ENCODE assay signal across 21 cellular contexts in the genomic region with DNA sequence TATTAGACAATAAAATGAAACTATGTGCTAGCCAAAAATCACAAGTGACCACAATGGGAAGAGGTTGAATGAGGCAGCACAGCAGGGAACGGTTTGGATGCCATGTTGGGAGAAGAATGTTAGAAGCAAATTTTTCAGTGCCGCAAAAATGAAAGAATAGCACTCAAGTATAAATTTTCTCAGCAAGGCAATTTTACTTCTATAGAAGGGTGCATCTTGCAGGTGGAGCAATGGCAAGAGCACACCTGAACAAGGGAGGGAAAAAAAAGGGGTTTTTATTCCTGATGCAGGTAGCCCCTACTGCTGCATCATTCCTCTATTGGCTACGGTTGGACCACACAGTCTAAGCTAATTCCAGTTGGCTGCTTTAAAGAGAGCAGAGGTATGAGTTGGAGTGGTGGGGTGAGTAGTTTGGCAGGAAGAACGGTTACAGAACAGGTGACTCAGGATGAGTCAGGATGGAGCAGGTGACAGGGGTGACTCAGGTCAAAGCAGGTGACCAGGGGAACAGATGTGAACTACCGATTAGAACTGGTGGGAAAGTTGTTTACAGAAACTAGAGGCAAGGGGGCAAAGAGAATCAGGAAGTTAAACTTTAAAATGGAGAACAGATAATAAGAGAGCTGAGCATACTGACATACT.
DNase-seq lines count a peak whose midpoint lies in the region; ATAC-seq, FAIRE-seq and TF ChIP-seq lines count a peak whose summit lies in the region.
"Had no signal": no experiment of that assay in that cellular context is flagged by ENCODE, and none has a peak within 500 bp of the region (broad histone marks: within the 10 kb centered on the region; RNA-seq: fewer than 3 reads in every experiment).

No MANE protein-coding gene starts in this region.

- H4K8ac ChIP-seq in mesendoderm (ENCODE audit: low read depth, low read length) = no peak overlapping the region

- no peaks in the 10 kb centered on the region for H4K20me1 ChIP-seq in K562 (replicated peaks; ENCODE audit: control insufficient read depth, insufficient read depth, low read length)

- H3K4me2 ChIP-seq in K562 (ENCODE audit: insufficient read depth, low read length) (no peak overlapping the region), mesendoderm (ENCODE audit: low read length) (no peak overlapping the region)

- no peak for TF ChIP-seq POLR2A in K562 (conservative IDR thresholded peaks at IDR 0.05)

- no peak for TF ChIP-seq EP300 in K562 (IDR thresholded peaks at IDR 0.05; ENCODE audit: low read length)

- ATAC-seq in K562 = no peak
- no peak for ATAC-seq in HG03432 (IDR thresholded peaks at IDR 0.05; ENCODE audit: unreplicated experiment)
- ATAC-seq in effector memory CD8-positive, alpha-beta T cell (replicated peaks) = no peak
- ATAC-seq: CD8-positive, alpha-beta T cell had no signal

- no peaks in the 10 kb centered on the region for H3K36me3 ChIP-seq in HEK293 (ENCODE audit: control insufficient read depth in 2 of 2, insufficient read depth in 1 of 2, low read length in 2 of 2)
- no peaks in the 10 kb centered on the region for H3K36me3 ChIP-seq in K562 (ENCODE audit: control insufficient read depth, insufficient read depth, low read length)
- H3K36me3 ChIP-seq in mesendoderm (ENCODE audit: control insufficient read depth, insufficient read depth, low read length) = no peaks in the 10 kb centered on the region
- H3K36me3 ChIP-seq: BE2C, MG63, Peyer's patch had no signal

- H3K27ac Mint-ChIP-seq in progenitor cell of endocrine pancreas = no peak overlapping the region
- H3K27ac Mint-ChIP-seq in effector memory CD8-positive, alpha-beta T cell = no peak overlapping the region
- H3K27ac Mint-ChIP-seq: CD8-positive, alpha-beta T cell had no signal

- no peak for TF ChIP-seq RAD21 in K562 (CRISPR knock-in tag; conservative IDR thresholded peaks at IDR 0.05 in 1 of 2, IDR thresholded peaks at IDR 0.05 in 1 of 2)

- no peak for FAIRE-seq in K562 (lab: Jason Lieb, UNC)

- no peaks in the 10 kb centered on the region for H3K27me3 Mint-ChIP-seq in progenitor cell of endocrine pancreas
- H3K27me3 Mint-ChIP-seq in effector memory CD8-positive, alpha-beta T cell = peaks cover 0 to 11% of the 10 kb centered on the region in 2 donors

- H3K23ac ChIP-seq in mesendoderm (ENCODE audit: low read length) = no peak overlapping the region

- H3K27me3 ChIP-seq in K562 (ENCODE audit: control insufficient read depth in 2 of 2, insufficient read depth in 2 of 2, low read length in 2 of 2) (no peaks in the 10 kb centered on the region), mesendoderm (ENCODE audit: insufficient read depth, low read length, poor library complexity) (no peaks in the 10 kb centered on the region)
- H3K27me3 ChIP-seq: BE2C, MG63, Peyer's patch had no signal

- H2BK5ac ChIP-seq in mesendoderm (ENCODE audit: low read length) = no peak overlapping the region

- H3K79me2 ChIP-seq in K562 (ENCODE audit: control insufficient read depth, insufficient read depth, low read length) (no peaks in the 10 kb centered on the region), mesendoderm (ENCODE audit: control insufficient read depth, insufficient read depth, low read length) (no peaks in the 10 kb centered on the region)

- H2AFZ ChIP-seq in K562 (ENCODE audit: low read depth, low read length) = no peak overlapping the region

- H3K9ac ChIP-seq in K562 (ENCODE audit: insufficient read depth in 1 of 2, low read depth in 2 of 2, low read length in 2 of 2) (no peak overlapping the region), mesendoderm (ENCODE audit: low read length) (no peak overlapping the region)

- no peak overlapping the region for H2BK15ac ChIP-seq in mesendoderm (replicated peaks; ENCODE audit: low read depth)

- H3K4me1 Mint-ChIP-seq in progenitor cell of endocrine pancreas (ENCODE audit: low read depth) = peaks cover 4% of the 10 kb centered on the region
- H3K4me1 Mint-ChIP-seq in effector memory CD8-positive, alpha-beta T cell (ENCODE audit: low read depth in 2 of 2) = no peaks in the 10 kb centered on the region

- peaks cover 7% of the 10 kb centered on the region for H3K9me3 Mint-ChIP-seq in progenitor cell of endocrine pancreas (ENCODE audit: low read depth)
- peaks cover 0 to 7% of the 10 kb centered on the region in 2 donors for H3K9me3 Mint-ChIP-seq in effector memory CD8-positive, alpha-beta T cell

- peak; percentile 81 for DNase-seq in DMS53 (lab: John Stamatoyannopoulos, UW)
- no peak for DNase-seq in K562 (ENCODE audit: extremely low read depth in 1 of 4, low spot score in 3 of 4)
- peak; percentile 8 for DNase-seq in mesendoderm
- DNase-seq in progenitor cell of endocrine pancreas (ENCODE audit: low spot score, unreplicated experiment) = no peak
- DNase-seq in effector memory CD8-positive, alpha-beta T cell = no peak
- DNase-seq: ACHN; BE2C; CD8-positive, alpha-beta T cell; EL; HCEC 1CT; KG1; MG63; NCI-H1105 treated with DMSO at 0.1 percent for 48 hours; NCI-H187 treated with DMSO at 0.1 percent for 48 hours; NCI-H2171; NCI-H446 treated with DMSO at 0.1 percent for 48 hours; NCI-H748 treated with DMSO at 0.1 percent for 48 hours; Peyer's patch; SHP77 treated with DMSO at 0.1 percent for 48 hours had no signal

- H3K4me1 ChIP-seq in HEK293 (ENCODE audit: control insufficient read depth, insufficient read depth, low read length) = no peaks in the 10 kb centered on the region
- H3K4me1 ChIP-seq in K562 (replicated peaks in 1 of 2; ENCODE audit: control insufficient read depth in 2 of 2, insufficient read depth in 2 of 2, low read length in 2 of 2) = no peaks in the 10 kb centered on the region
- H3K4me1 ChIP-seq in mesendoderm (ENCODE audit: control insufficient read depth, low read depth, low read length) = no peaks in the 10 kb centered on the region
- H3K4me1 ChIP-seq: Peyer's patch had no signal

- H3K9me1 ChIP-seq in K562 (ENCODE audit: control insufficient read depth, insufficient read depth, low read length) = no peaks in the 10 kb centered on the region

- no peak overlapping the region for H2BK120ac ChIP-seq in mesendoderm (ENCODE audit: low read depth, low read length)

- peaks cover 5% of the 10 kb centered on the region for H3K36me3 Mint-ChIP-seq in progenitor cell of endocrine pancreas (ENCODE audit: insufficient read depth)
- peaks cover 5% of the 10 kb centered on the region for H3K36me3 Mint-ChIP-seq in effector memory CD8-positive, alpha-beta T cell (ENCODE audit: insufficient read depth)

- H4K5ac ChIP-seq in mesendoderm (ENCODE audit: low read length) = no peak overlapping the region

- H3K18ac ChIP-seq in mesendoderm (ENCODE audit: low read length) = no peak overlapping the region

- H3K27ac ChIP-seq in HEK293 (ENCODE audit: extremely low read depth, low read depth, low read length) = no peak overlapping the region
- no peak overlapping the region for H3K27ac ChIP-seq in K562 (ENCODE audit: extremely low read depth, low read depth, low read length)
- no peak overlapping the region for H3K27ac ChIP-seq in mesendoderm (ENCODE audit: low read depth, low read length)
- H3K27ac ChIP-seq: Peyer's patch had no signal

- intact Hi-C loops in K562 (cut with micrococcal nuclease) = no loop called here

- no peak overlapping the region for H3K4ac ChIP-seq in mesendoderm (ENCODE audit: low read depth, low read length)

- H3K9me3 ChIP-seq in HEK293 (ENCODE audit: control insufficient read depth, insufficient read depth, low read depth, low read length) = no peaks in the 10 kb centered on the region
- no peaks in the 10 kb centered on the region for H3K9me3 ChIP-seq in K562 (replicated peaks; ENCODE audit: control insufficient read depth, insufficient read depth, low read depth, low read length)
- H3K9me3 ChIP-seq: BE2C had no signal

- whole genome bisulfite sequencing in K562 (ENCODE audit: insufficient coverage, low coverage, missing lambda C conversion rate) = 26% methylated on average over 5 of the region's 5 CpGs
- no CpG with 5 or more reads among the region's 5 CpGs for WGBS in mesendoderm (ENCODE audit: extremely low coverage, insufficient coverage, low lambda C conversion rate)

- no peak for TF ChIP-seq CTCF in HEK293 (tag by site-specific recombination; IDR thresholded peaks at IDR 0.05)
- TF ChIP-seq CTCF in K562 (IDR thresholded peaks at IDR 0.05 in 2 of 3, conservative IDR thresholded peaks at IDR 0.05 in 1 of 3; ENCODE audit: insufficient read depth in 2 of 3, low read depth in 1 of 3, low read length in 3 of 3) = no peak
- no peak for TF ChIP-seq CTCF in progenitor cell of endocrine pancreas (IDR thresholded peaks at IDR 0.05; ENCODE audit: unreplicated experiment)

- no TSS peak for BruUV-seq in K562 (replicated peaks; lab: Mats Ljungman, UMichigan)

- no peak overlapping the region for H3K4me3 Mint-ChIP-seq in progenitor cell of endocrine pancreas (ENCODE audit: low read depth)
- no peak overlapping the region for H3K4me3 Mint-ChIP-seq in effector memory CD8-positive, alpha-beta T cell
- H3K4me3 Mint-ChIP-seq: CD8-positive, alpha-beta T cell had no signal

- no peak overlapping the region for H3K4me3 ChIP-seq in HEK293 (ENCODE audit: low read depth, low read length)
- no peak overlapping the region for H3K4me3 ChIP-seq in K562
- no peak overlapping the region for H3K4me3 ChIP-seq in mesendoderm (ENCODE audit: low read length)
- H3K4me3 ChIP-seq: MG63, Peyer's patch had no signal

- in situ Hi-C loops in K562 (cut with MboI) = no loop called here

- no peaks in the 10 kb centered on the region for H3K79me1 ChIP-seq in mesendoderm (ENCODE audit: low read length)

- POLR2A ChIA-PET in HEK293 (lab: Yijun Ruan, JAX) (no interaction called here), K562 (lab: Yijun Ruan, JAX) (no interaction called here)

- H2AK5ac ChIP-seq in mesendoderm (ENCODE audit: low read length) = no peak overlapping the region

- no peak overlapping the region for H3K56ac ChIP-seq in mesendoderm (ENCODE audit: low read length)

- CTCF ChIA-PET in HEK293 (lab: Yijun Ruan, JAX) = no interaction called here
- CTCF ChIA-PET in K562 (lab: Yijun Ruan, JAX; ENCODE audit: low intra/inter-chr PET ratio) = no interaction called here

TF ChIP-seq in HEK293, 187 proteins besides CTCF, POLR2A, EP300 and RAD21 (continues in another document):
- TF ChIP-seq ZNF146 (tag by site-specific recombination; IDR thresholded peaks at IDR 0.05) (no peak), SETDB1 (IDR thresholded peaks at IDR 0.05; ENCODE audit: insufficient read length, low read length) (peak; percentile 84), ZNF560 (tag by site-specific recombination; IDR thresholded peaks at IDR 0.05; ENCODE audit: borderline replicate concordance) (no peak), MYNN (tag by site-specific recombination; IDR thresholded peaks at IDR 0.05; ENCODE audit: borderline replicate concordance) (no peak), ZNF558 (tag by site-specific recombination; IDR thresholded peaks at IDR 0.05) (no peak)

TF ChIP-seq in K562, 482 proteins besides CTCF, POLR2A, EP300 and RAD21 (continues in another document):
- TF ChIP-seq BMI1 (IDR thresholded peaks at IDR 0.05; ENCODE audit: low read length) (no peak), CBFB (CRISPR knock-in tag; IDR thresholded peaks at IDR 0.05) (no peak), ZNF184 (CRISPR knock-in tag; IDR thresholded peaks at IDR 0.05) (peak; percentile 76), ZEB2 (IDR thresholded peaks at IDR 0.05) (peak; percentile 41; the same call in 1 of the 2 replicates)

Comparison
In these comparisons a context has a peak if more than half of its experiments do, and no peak if none do; other contexts are left out.
1. DNase-seq: peak in DMS53 (single experiment) and mesendoderm (single experiment); none in K562 (0 of 4), progenitor cell of endocrine pancreas (single experiment) and effector memory CD8-positive, alpha-beta T cell (0 of 3).